20 cellular contexts compared by ENCODE assay signal in the genomic region with DNA sequence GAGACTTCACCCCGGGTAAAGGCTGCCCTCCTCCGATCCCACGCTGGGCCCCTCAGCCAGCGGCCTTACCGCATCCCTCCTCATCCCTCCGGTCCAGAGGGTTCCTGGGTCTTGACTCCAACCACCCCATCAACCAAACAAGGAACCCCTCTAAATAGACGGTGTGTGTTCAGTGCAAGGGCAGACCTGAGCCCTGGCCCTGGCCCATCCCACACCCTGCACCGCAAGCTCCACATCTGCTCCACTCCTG. TPM values are rescaled to one million over a fixed set of nuclear protein-coding genes. Genes with fewer than 3 reads are reported as not detected.
DNase-seq lines count a peak whose midpoint lies in the region; ATAC-seq, FAIRE-seq and TF ChIP-seq lines count a peak whose summit lies in the region.
"Had no signal": no experiment of that assay in that cellular context is flagged by ENCODE, and none has a peak within 500 bp of the region (broad histone marks: within the 10 kb centered on the region; RNA-seq: fewer than 3 reads in every experiment).

No MANE protein-coding gene starts in this region.

- DNase-seq in activated naive CD8-positive, alpha-beta T cell treated with anti-CD3 and anti-CD28 coated beads, Interleukin-2, amount 50 U/mL, for 24 hours, result no peak
- no peak for DNase-seq in central memory CD8-positive, alpha-beta T cell (ENCODE audit: low spot score in 2 of 2)
- DNase-seq in mesenteric fat pad (ENCODE audit: low spot score), result peak; percentile 83
- DNase-seq in type B pancreatic cell (ENCODE audit: extremely low spot score, unreplicated experiment), result peak; percentile 68
- no peak for DNase-seq in T-helper 2 cell
- DNase-seq in RCC 7860 (ENCODE audit: low spot score), result no peak
- no peak for DNase-seq in DMS53 (lab: John Stamatoyannopoulos, UW)
- DNase-seq: activated CD4-positive, alpha-beta T cell treated with anti-CD3 and anti-CD28 coated beads, Interleukin-2, amount 10 ng/mL, durations not matched to agents 24 days and 14 days; activated T-cell treated with anti-CD3 and anti-CD28 coated beads, Interleukin-2, amount 50 U/mL, for 4 hours; brain microvascular endothelial cell; gastrocnemius medialis; kidney; NCI-H146; NCI-H524 treated with DMSO at 0.1 percent for 48 hours; T-helper 1 cell had no signal

- ATAC-seq in activated naive CD8-positive, alpha-beta T cell treated with anti-CD3 and anti-CD28 coated beads, Interleukin-2, amount 50 U/mL, for 24 hours, result no peak
- ATAC-seq in central memory CD8-positive, alpha-beta T cell (replicated peaks; ENCODE audit: extremely low read depth, poor library complexity, severe bottlenecking), result no peak
- ATAC-seq: activated T-cell treated with anti-CD3 and anti-CD28 coated beads, Interleukin-2, amount 50 U/mL, for 4 hours; gastrocnemius medialis had no signal

- peaks cover 9% of the 10 kb centered on the region for H3K4me1 Mint-ChIP-seq in activated naive CD8-positive, alpha-beta T cell (ENCODE audit: low read depth)
- peaks cover 11% of the 10 kb centered on the region for H3K4me1 Mint-ChIP-seq in activated naive CD8-positive, alpha-beta T cell treated with anti-CD3 and anti-CD28 coated beads, Interleukin-2, amount 50 U/mL, for 24 hours
- H3K4me1 Mint-ChIP-seq in central memory CD8-positive, alpha-beta T cell, result peaks cover 5% of the 10 kb centered on the region
- peaks cover 5% of the 10 kb centered on the region for H3K4me1 Mint-ChIP-seq in type B pancreatic cell (ENCODE audit: unreplicated experiment)

- H3K9me3 Mint-ChIP-seq in activated naive CD8-positive, alpha-beta T cell (ENCODE audit: low read depth), result peaks cover 4% of the 10 kb centered on the region
- no peaks in the 10 kb centered on the region for H3K9me3 Mint-ChIP-seq in activated naive CD8-positive, alpha-beta T cell treated with anti-CD3 and anti-CD28 coated beads, Interleukin-2, amount 50 U/mL, for 24 hours
- peaks cover 9% of the 10 kb centered on the region for H3K9me3 Mint-ChIP-seq in central memory CD8-positive, alpha-beta T cell
- H3K9me3 Mint-ChIP-seq in type B pancreatic cell, result peaks cover 9% of the 10 kb centered on the region

- TF ChIP-seq CTCF in type B pancreatic cell (conservative IDR thresholded peaks at IDR 0.05), result no peak

- H3K36me3 Mint-ChIP-seq in activated naive CD8-positive, alpha-beta T cell, result no peaks in the 10 kb centered on the region
- no peaks in the 10 kb centered on the region for H3K36me3 Mint-ChIP-seq in activated naive CD8-positive, alpha-beta T cell treated with anti-CD3 and anti-CD28 coated beads, Interleukin-2, amount 50 U/mL, for 24 hours (ENCODE audit: low read depth)
- peaks cover 3% of the 10 kb centered on the region for H3K36me3 Mint-ChIP-seq in central memory CD8-positive, alpha-beta T cell (ENCODE audit: insufficient read depth)
- H3K36me3 Mint-ChIP-seq in type B pancreatic cell, result peaks cover 12% of the 10 kb centered on the region

- H3K27ac Mint-ChIP-seq in activated naive CD8-positive, alpha-beta T cell, result no peak overlapping the region
- H3K27ac Mint-ChIP-seq in activated naive CD8-positive, alpha-beta T cell treated with anti-CD3 and anti-CD28 coated beads, Interleukin-2, amount 50 U/mL, for 24 hours, result no peak overlapping the region
- peak overlapping the region; percentile 35 for H3K27ac Mint-ChIP-seq in central memory CD8-positive, alpha-beta T cell (ENCODE audit: low read depth)
- H3K27ac Mint-ChIP-seq in type B pancreatic cell, result peak overlapping the region; percentile 78
- H3K27ac Mint-ChIP-seq: activated CD4-positive, alpha-beta T cell treated with anti-CD3 and anti-CD28 coated beads, Interleukin-2, amount 10 ng/mL, durations not matched to agents 24 days and 14 days; stimulated activated naive CD8-positive, alpha-beta T cell treated with anti-CD3 and anti-CD28 coated beads, Interleukin-15, Interleukin-2, amounts not matched to agents 100 ng/mL and 50 ng/mL, for 24 hours had no signal

- peaks cover 22% of the 10 kb centered on the region for H3K27me3 Mint-ChIP-seq in activated naive CD8-positive, alpha-beta T cell
- H3K27me3 Mint-ChIP-seq in activated naive CD8-positive, alpha-beta T cell treated with anti-CD3 and anti-CD28 coated beads, Interleukin-2, amount 50 U/mL, for 24 hours, result peaks cover 40% of the 10 kb centered on the region
- H3K27me3 Mint-ChIP-seq in central memory CD8-positive, alpha-beta T cell, result peaks cover 52% of the 10 kb centered on the region
- peaks cover 34% of the 10 kb centered on the region for H3K27me3 Mint-ChIP-seq in type B pancreatic cell

- peak overlapping the region; percentile 59 for H3K4me3 Mint-ChIP-seq in activated naive CD8-positive, alpha-beta T cell
- H3K4me3 Mint-ChIP-seq in activated naive CD8-positive, alpha-beta T cell treated with anti-CD3 and anti-CD28 coated beads, Interleukin-2, amount 50 U/mL, for 24 hours, result no peak overlapping the region
- no peak overlapping the region for H3K4me3 Mint-ChIP-seq in central memory CD8-positive, alpha-beta T cell
- H3K4me3 Mint-ChIP-seq in type B pancreatic cell, result peak overlapping the region; percentile 86
- H3K4me3 Mint-ChIP-seq: activated CD4-positive, alpha-beta T cell treated with anti-CD3 and anti-CD28 coated beads, Interleukin-2, amount 10 ng/mL, durations not matched to agents 24 days and 14 days had no signal

- FAIRE-seq in RCC 7860 (lab: Jason Lieb, UNC), result no peak
- FAIRE-seq: endometrium, H54, kidney had no signal

RNA-seq across cellular contexts. Expression of gene KIF1A, which starts 1.8 kb away (rescaled TPM):
- total RNA-seq in mesenteric fat pad (not detected), type B pancreatic cell (ENCODE audit: low replicate concordance) (78.4 and 112 TPM in 2 replicates)

RNA-seq across cellular contexts. Expression of gene AGXT, which starts 50.4 kb away (rescaled TPM):
- total RNA-seq in mesenteric fat pad (0.32 TPM), type B pancreatic cell (ENCODE audit: low replicate concordance) (0.51 and 1.00 TPM in 2 replicates)
- total RNA-seq: activated CD4-positive, alpha-beta T cell treated with anti-CD3 and anti-CD28 coated beads, Interleukin-2, amount 10 ng/mL, durations not matched to agents 24 days and 14 days; LHCN-M2 had no signal

Comparison
In these comparisons a context has a peak if more than half of its experiments do, and no peak if none do; other contexts are left out.
1. H3K4me3 Mint-ChIP-seq: peak in activated naive CD8-positive, alpha-beta T cell (single experiment) and type B pancreatic cell (single experiment); none in activated naive CD8-positive, alpha-beta T cell treated with anti-CD3 and anti-CD28 coated beads, Interleukin-2, amount 50 U/mL, for 24 hours (single experiment) and central memory CD8-positive, alpha-beta T cell (single experiment).
2. H3K27ac Mint-ChIP-seq: peak in central memory CD8-positive, alpha-beta T cell (single experiment) and type B pancreatic cell (single experiment); none in activated naive CD8-positive, alpha-beta T cell (single experiment) and activated naive CD8-positive, alpha-beta T cell treated with anti-CD3 and anti-CD28 coated beads, Interleukin-2, amount 50 U/mL, for 24 hours (single experiment).
3. DNase-seq: peak in mesenteric fat pad (single experiment) and type B pancreatic cell (single experiment); none in activated naive CD8-positive, alpha-beta T cell treated with anti-CD3 and anti-CD28 coated beads, Interleukin-2, amount 50 U/mL, for 24 hours (single experiment), central memory CD8-positive, alpha-beta T cell (0 of 2), T-helper 2 cell (0 of 5), RCC 7860 (single experiment) and DMS53 (single experiment).
4. RNA of gene KIF1A, which starts 1.8 kb away (total RNA-seq): 78.4 to 112 TPM in type B pancreatic cell; not detected in mesenteric fat pad (single experiment); every median in the first group is over 10 times any median in the second.